In the genomic region with DNA sequence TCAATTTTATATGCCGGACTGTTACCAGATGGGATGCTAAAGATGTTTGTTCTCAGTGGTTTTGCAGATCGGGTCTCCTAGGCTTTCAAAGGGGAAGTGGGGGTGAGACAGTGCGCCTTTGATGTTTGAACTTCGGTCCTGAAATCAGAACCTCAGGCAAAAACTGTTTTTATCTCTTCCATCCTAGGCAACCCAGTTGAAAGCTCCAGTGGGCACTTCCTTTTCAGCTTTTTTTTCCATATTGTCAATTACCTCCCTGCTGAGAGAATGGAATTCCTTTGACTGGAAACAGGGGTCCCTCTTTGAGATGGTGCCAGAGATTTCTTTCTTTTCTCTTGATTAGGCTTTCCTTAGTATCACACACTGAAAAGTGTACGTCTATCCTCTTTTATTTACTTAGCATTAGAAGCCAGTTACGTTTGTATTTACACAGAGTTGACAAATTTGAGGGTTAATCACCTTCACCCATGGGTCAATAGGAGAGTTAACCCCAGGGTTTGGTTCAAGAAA, we compare ENCODE assay signal across 1 cellular context.
TF ChIP-seq lines count a peak whose summit lies in the region.

No MANE protein-coding gene starts in this region.

TF ChIP-seq in HepG2, 621 proteins besides CTCF, POLR2A, EP300 and RAD21 (continued from another document and continues in another):
- no peak for TF ChIP-seq MLX (CRISPR knock-in tag; IDR thresholded peaks at IDR 0.05)
- TF ChIP-seq ZFP36 (IDR thresholded peaks at IDR 0.05; ENCODE audit: borderline replicate concordance, low read depth, low read length, partially characterized antibody): no peak
- no peak for TF ChIP-seq JUNB (CRISPR knock-in tag; IDR thresholded peaks at IDR 0.05; ENCODE audit: borderline replicate concordance)
- no peak for TF ChIP-seq ZNF367 (CRISPR knock-in tag; IDR thresholded peaks at IDR 0.05; ENCODE audit: borderline replicate concordance)
- TF ChIP-seq, protein P1, sequence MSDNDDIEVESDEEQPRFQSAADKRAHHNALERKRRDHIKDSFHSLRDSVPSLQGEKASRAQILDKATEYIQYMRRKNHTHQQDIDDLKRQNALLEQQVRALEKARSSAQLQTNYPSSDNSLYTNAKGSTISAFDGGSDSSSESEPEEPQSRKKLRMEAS (IDR thresholded peaks at IDR 0.05): no peak
- no peak for TF ChIP-seq ZBTB39 (CRISPR knock-in tag; IDR thresholded peaks at IDR 0.05)
- no peak for TF ChIP-seq ZZZ3 (CRISPR knock-in tag; IDR thresholded peaks at IDR 0.05; ENCODE audit: borderline replicate concordance)
- TF ChIP-seq ZNF234 (CRISPR knock-in tag; conservative IDR thresholded peaks at IDR 0.05): no peak
- peak; percentile 58; the same call in 1 of the 2 replicates for TF ChIP-seq FOXJ3 (CRISPR knock-in tag; IDR thresholded peaks at IDR 0.05; ENCODE audit: borderline replicate concordance)
- TF ChIP-seq, protein P2, sequence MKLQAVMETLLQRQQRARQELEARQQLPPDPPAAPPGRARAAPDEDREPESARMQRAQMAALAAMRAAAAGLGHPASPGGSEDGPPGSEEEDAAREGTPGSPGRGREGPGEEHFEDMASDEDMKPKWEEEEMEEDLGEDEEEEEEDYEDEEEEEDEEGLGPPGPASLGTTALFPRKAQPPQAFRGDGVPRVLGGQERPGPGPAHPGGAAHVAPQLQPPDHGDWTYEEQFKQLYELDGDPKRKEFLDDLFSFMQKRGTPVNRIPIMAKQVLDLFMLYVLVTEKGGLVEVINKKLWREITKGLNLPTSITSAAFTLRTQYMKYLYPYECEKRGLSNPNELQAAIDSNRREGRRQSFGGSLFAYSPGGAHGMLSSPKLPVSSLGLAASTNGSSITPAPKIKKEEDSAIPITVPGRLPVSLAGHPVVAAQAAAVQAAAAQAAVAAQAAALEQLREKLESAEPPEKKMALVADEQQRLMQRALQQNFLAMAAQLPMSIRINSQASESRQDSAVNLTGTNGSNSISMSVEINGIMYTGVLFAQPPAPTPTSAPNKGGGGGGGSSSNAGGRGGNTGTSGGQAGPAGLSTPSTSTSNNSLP (IDR thresholded peaks at IDR 0.05; ENCODE audit: low read depth, low read length): peak; percentile 42; the same call in 1 of the 2 replicates
- TF ChIP-seq PITX1 (CRISPR knock-in tag; IDR thresholded peaks at IDR 0.05): peak; percentile 44; the same call in 1 of the 2 replicates
- TF ChIP-seq, protein P3, sequence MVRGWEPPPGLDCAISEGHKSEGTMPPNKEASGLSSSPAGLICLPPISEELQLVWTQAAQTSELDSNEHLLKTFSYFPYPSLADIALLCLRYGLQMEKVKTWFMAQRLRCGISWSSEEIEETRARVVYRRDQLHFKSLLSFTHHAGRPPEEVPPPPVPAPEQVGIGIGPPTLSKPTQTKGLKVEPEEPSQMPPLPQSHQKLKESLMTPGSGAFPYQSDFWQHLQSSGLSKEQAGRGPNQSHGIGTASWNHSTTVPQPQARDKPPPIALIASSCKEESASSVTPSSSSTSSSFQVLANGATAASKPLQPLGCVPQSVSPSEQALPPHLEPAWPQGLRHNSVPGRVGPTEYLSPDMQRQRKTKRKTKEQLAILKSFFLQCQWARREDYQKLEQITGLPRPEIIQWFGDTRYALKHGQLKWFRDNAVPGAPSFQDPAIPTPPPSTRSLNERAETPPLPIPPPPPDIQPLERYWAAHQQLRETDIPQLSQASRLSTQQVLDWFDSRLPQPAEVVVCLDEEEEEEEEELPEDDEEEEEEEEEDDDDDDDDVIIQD (CRISPR knock-in tag; IDR thresholded peaks at IDR 0.05; ENCODE audit: low read depth): peak; percentile 20; the same call in 1 of the 2 replicates
- no peak for TF ChIP-seq HBP1 (CRISPR knock-in tag; IDR thresholded peaks at IDR 0.05; ENCODE audit: low read depth)
- TF ChIP-seq RNF219 (CRISPR knock-in tag; IDR thresholded peaks at IDR 0.05): no peak
- TF ChIP-seq IRF1 (CRISPR knock-in tag; IDR thresholded peaks at IDR 0.05; ENCODE audit: low read depth): no peak
- no peak for TF ChIP-seq AKAP8 (CRISPR knock-in tag; IDR thresholded peaks at IDR 0.05)
- no peak; the same call in 1 of the 2 replicates for TF ChIP-seq THRA (CRISPR knock-in tag; IDR thresholded peaks at IDR 0.05; ENCODE audit: borderline replicate concordance)
- TF ChIP-seq RCOR2 (CRISPR knock-in tag; IDR thresholded peaks at IDR 0.05): 0 out of 2 replicates have a peak, but pooled peaks have one; percentile 54
- TF ChIP-seq, protein P4, sequence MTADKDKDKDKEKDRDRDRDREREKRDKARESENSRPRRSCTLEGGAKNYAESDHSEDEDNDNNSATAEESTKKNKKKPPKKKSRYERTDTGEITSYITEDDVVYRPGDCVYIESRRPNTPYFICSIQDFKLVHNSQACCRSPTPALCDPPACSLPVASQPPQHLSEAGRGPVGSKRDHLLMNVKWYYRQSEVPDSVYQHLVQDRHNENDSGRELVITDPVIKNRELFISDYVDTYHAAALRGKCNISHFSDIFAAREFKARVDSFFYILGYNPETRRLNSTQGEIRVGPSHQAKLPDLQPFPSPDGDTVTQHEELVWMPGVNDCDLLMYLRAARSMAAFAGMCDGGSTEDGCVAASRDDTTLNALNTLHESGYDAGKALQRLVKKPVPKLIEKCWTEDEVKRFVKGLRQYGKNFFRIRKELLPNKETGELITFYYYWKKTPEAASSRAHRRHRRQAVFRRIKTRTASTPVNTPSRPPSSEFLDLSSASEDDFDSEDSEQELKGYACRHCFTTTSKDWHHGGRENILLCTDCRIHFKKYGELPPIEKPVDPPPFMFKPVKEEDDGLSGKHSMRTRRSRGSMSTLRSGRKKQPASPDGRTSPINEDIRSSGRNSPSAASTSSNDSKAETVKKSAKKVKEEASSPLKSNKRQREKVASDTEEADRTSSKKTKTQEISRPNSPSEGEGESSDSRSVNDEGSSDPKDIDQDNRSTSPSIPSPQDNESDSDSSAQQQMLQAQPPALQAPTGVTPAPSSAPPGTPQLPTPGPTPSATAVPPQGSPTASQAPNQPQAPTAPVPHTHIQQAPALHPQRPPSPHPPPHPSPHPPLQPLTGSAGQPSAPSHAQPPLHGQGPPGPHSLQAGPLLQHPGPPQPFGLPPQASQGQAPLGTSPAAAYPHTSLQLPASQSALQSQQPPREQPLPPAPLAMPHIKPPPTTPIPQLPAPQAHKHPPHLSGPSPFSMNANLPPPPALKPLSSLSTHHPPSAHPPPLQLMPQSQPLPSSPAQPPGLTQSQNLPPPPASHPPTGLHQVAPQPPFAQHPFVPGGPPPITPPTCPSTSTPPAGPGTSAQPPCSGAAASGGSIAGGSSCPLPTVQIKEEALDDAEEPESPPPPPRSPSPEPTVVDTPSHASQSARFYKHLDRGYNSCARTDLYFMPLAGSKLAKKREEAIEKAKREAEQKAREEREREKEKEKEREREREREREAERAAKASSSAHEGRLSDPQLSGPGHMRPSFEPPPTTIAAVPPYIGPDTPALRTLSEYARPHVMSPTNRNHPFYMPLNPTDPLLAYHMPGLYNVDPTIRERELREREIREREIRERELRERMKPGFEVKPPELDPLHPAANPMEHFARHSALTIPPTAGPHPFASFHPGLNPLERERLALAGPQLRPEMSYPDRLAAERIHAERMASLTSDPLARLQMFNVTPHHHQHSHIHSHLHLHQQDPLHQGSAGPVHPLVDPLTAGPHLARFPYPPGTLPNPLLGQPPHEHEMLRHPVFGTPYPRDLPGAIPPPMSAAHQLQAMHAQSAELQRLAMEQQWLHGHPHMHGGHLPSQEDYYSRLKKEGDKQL (CRISPR knock-in tag; IDR thresholded peaks at IDR 0.05; ENCODE audit: low read depth): peak; percentile 48; the same call in 1 of the 2 replicates
- TF ChIP-seq SNAPC5 (CRISPR knock-in tag; IDR thresholded peaks at IDR 0.05; ENCODE audit: borderline replicate concordance): no peak
- peak; percentile 31; the same call in 1 of the 2 replicates for TF ChIP-seq KDM6A (CRISPR knock-in tag; IDR thresholded peaks at IDR 0.05; ENCODE audit: low read depth)
- TF ChIP-seq PRPF4 (IDR thresholded peaks at IDR 0.05; ENCODE audit: low read depth, low read length, poor library complexity, severe bottlenecking): no peak
- peak; percentile 79 for TF ChIP-seq NCOA2 (CRISPR knock-in tag; IDR thresholded peaks at IDR 0.05)
- TF ChIP-seq ZNF530 (CRISPR knock-in tag; IDR thresholded peaks at IDR 0.05; ENCODE audit: low read depth): no peak
- TF ChIP-seq ZKSCAN5 (CRISPR knock-in tag; IDR thresholded peaks at IDR 0.05): no peak
- TF ChIP-seq FOXP4 (CRISPR knock-in tag; IDR thresholded peaks at IDR 0.05): peak; percentile 69
- TF ChIP-seq ZNF446 (CRISPR knock-in tag; IDR thresholded peaks at IDR 0.05): no peak
